Comparison of ENCODE assay signal across 27 cellular contexts in the genomic region with DNA sequence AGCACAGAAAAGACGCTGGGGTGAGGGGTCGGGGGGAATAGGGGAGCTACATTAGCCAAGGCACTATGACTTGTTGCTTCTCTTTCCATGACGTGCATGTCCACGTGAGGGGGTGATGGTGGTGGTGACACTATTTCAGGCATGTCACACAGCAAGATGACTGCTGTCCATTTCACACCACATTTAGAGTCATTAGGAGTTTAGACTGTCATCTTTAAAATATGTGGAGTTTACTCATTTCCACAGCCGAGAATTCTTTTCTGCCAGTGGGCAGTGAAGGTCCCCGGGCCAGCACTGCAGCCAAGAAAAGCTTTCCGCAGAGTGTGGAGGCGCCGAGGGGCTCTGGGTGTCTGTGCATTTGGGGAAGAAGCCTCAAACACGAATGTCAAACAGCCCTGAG. TPM values are rescaled to one million over a fixed set of nuclear protein-coding genes. Genes with fewer than 3 reads are reported as not detected.
DNase-seq lines count a peak whose midpoint lies in the region; ATAC-seq, FAIRE-seq and TF ChIP-seq lines count a peak whose summit lies in the region.
"Had no signal": no experiment of that assay in that cellular context is flagged by ENCODE, and none has a peak within 500 bp of the region (broad histone marks: within the 10 kb centered on the region; RNA-seq: fewer than 3 reads in every experiment).

No MANE protein-coding gene starts in this region.

- H3K4me1 ChIP-seq in HepG2 (ENCODE audit: insufficient read depth, low read length) (peaks cover 62% of the 10 kb centered on the region), right lobe of liver (peaks cover 0 to 15% (median 0%) of the 10 kb centered on the region in 4 donors), adrenal gland (replicated peaks in 1 of 2) (peaks cover 8 to 27% of the 10 kb centered on the region in 2 donors), aorta (ENCODE audit: control insufficient read depth in 1 of 2, insufficient read depth in 2 of 2, low read length in 2 of 2) (no peaks in the 10 kb centered on the region)
- H3K4me1 ChIP-seq: SJSA1, uterus had no signal

- H3K27ac ChIP-seq in HepG2 (ENCODE audit: extremely low read length, insufficient read depth, low read length) (no peak overlapping the region), right lobe of liver (no peak overlapping the region), adrenal gland (no peak overlapping the region), aorta (ENCODE audit: low read depth in 1 of 2, low read length in 2 of 2) (peak overlapping the region in 1 of 2 donors; percentile 72)
- H3K27ac ChIP-seq: psoas muscle, SJSA1, skin epidermis, uterus had no signal

- CTCF ChIA-PET in HepG2 (lab: Yijun Ruan, JAX; ENCODE audit: low intra/inter-chr PET ratio, low total read pairs), result no interaction called here

- H3K4me1 Mint-ChIP-seq in nephron, result peaks cover 8% of the 10 kb centered on the region

- intact Hi-C loops in HepG2 (cut with micrococcal nuclease; ENCODE audit: unreplicated experiment), result no loop called here
- intact Hi-C loops in right lobe of liver (cut with DNase I), result no loop called here
- intact Hi-C loops in adrenal gland (cut with DNase I), result no loop called here
- intact Hi-C loops in aorta (cut with DNase I), result loop anchor here (5.0 kb wide), 3 partner anchors 49 to 129 kb away; no protein-coding TSS in a partner anchor

- TF ChIP-seq EP300 in HepG2 (IDR thresholded peaks at IDR 0.05; ENCODE audit: low read depth in 2 of 2, low read length in 2 of 2) (no peak), HepG2 (CRISPR knock-in tag; IDR thresholded peaks at IDR 0.05; ENCODE audit: borderline replicate concordance) (no peak)

- POLR2A ChIA-PET in HepG2 (lab: Yijun Ruan, JAX), result no interaction called here

- peaks cover 97% of the 10 kb centered on the region for H3K27me3 Mint-ChIP-seq in nephron (ENCODE audit: low read depth)

- no peak overlapping the region for H3K4me3 ChIP-seq in HepG2 (replicated peaks in 1 of 3; ENCODE audit: insufficient read depth in 1 of 3, low read depth in 2 of 3, low read length in 3 of 3)
- no peak overlapping the region for H3K4me3 ChIP-seq in right lobe of liver
- H3K4me3 ChIP-seq in adrenal gland, result no peak overlapping the region
- no peak overlapping the region for H3K4me3 ChIP-seq in aorta (ENCODE audit: low read length in 2 of 2)
- H3K4me3 ChIP-seq: SJSA1, uterus had no signal

- TF ChIP-seq CTCF in HepG2 (CRISPR knock-in tag; IDR thresholded peaks at IDR 0.05), result no peak
- TF ChIP-seq CTCF in right lobe of liver (IDR thresholded peaks at IDR 0.05), result no peak
- TF ChIP-seq CTCF in adrenal gland (IDR thresholded peaks at IDR 0.05), result no peak
- TF ChIP-seq CTCF in nephron (IDR thresholded peaks at IDR 0.05; ENCODE audit: unreplicated experiment in 3 of 3), result no peak

- peak overlapping the region; percentile 51 to 59 (median 52) for H3K4me3 Mint-ChIP-seq in nephron
- H3K4me3 Mint-ChIP-seq: activated T-cell treated with anti-CD3 and anti-CD28 coated beads, Interleukin-2, amount 50 U/mL, for 4 hours had no signal

- H3K79me2 ChIP-seq in HepG2 (ENCODE audit: insufficient read depth, low read length), result no peaks in the 10 kb centered on the region

- no peaks in the 10 kb centered on the region for H3K36me3 ChIP-seq in HepG2 (replicated peaks in 1 of 2; ENCODE audit: control insufficient read depth in 1 of 2, insufficient read depth in 2 of 2, low read length in 2 of 2)
- no peaks in the 10 kb centered on the region for H3K36me3 ChIP-seq in right lobe of liver
- H3K36me3 ChIP-seq in adrenal gland (replicated peaks in 1 of 2), result no peaks in the 10 kb centered on the region
- no peaks in the 10 kb centered on the region for H3K36me3 ChIP-seq in aorta (ENCODE audit: control insufficient read depth in 1 of 2, insufficient read depth in 2 of 2, low read length in 1 of 2)
- H3K36me3 ChIP-seq: SJSA1, uterus had no signal

- FAIRE-seq in HepG2 (lab: Jason Lieb, UNC), result no peak
- FAIRE-seq: GM12878, kidney, RCC 7860 had no signal

- H3K4me2 ChIP-seq in HepG2 (ENCODE audit: low read depth, low read length), result peak overlapping the region; percentile 83

- in situ Hi-C loops in HepG2 (cut with HindIII; ENCODE audit: extremely low pct_ligation_motif_present, low pct_unique_long_range_greater_than_20kb), result no loop called here

- no peak overlapping the region for H3K9ac ChIP-seq in HepG2 (ENCODE audit: insufficient read depth, low read depth, low read length)

- WGBS in HepG2 (ENCODE audit: low lambda C conversion rate), result 27% methylated on average over 10 of the region's 10 CpGs
- WGBS in right lobe of liver (ENCODE audit: insufficient coverage, low coverage, low lambda C conversion rate, missing lambda C conversion rate), result 53% methylated on average over 10 of the region's 10 CpGs
- 51 to 58% (median 51%) methylated on average over 10 of the region's 10 CpGs for WGBS in adrenal gland, 4 donors
- 4 to 7% methylated on average over 10 of the region's 10 CpGs for WGBS in aorta, 2 donors

- H3K27me3 ChIP-seq in HepG2 (ENCODE audit: control insufficient read depth in 1 of 2, insufficient read depth in 2 of 2, low read length in 2 of 2) (peaks cover 5 to 54% of the 10 kb centered on the region in 2 experiments), right lobe of liver (peaks cover 0 to 7% of the 10 kb centered on the region in 2 donors), adrenal gland (peaks cover 33% of the 10 kb centered on the region), aorta (ENCODE audit: control insufficient read depth in 1 of 2, insufficient read depth in 2 of 2, low read length in 1 of 2) (no peaks in the 10 kb centered on the region)

- H3K36me3 Mint-ChIP-seq in nephron (ENCODE audit: low read depth), result no peaks in the 10 kb centered on the region

- H4K20me1 ChIP-seq in HepG2 (ENCODE audit: insufficient read depth, low read length), result no peaks in the 10 kb centered on the region

- no peak for TF ChIP-seq RAD21 in HepG2 (CRISPR knock-in tag; IDR thresholded peaks at IDR 0.05)

- TF ChIP-seq POLR2A in HepG2 (IDR thresholded peaks at IDR 0.05; ENCODE audit: insufficient read depth in 1 of 2, low read depth in 2 of 2, low read length in 2 of 2) (no peak), right lobe of liver (IDR thresholded peaks at IDR 0.05) (no peak), adrenal gland (IDR thresholded peaks at IDR 0.05) (no peak)

- H2AFZ ChIP-seq in HepG2 (ENCODE audit: low read length), result no peak overlapping the region

- H3K27ac Mint-ChIP-seq in nephron, result no peak overlapping the region

- no TSS peak for BruUV-seq in HepG2 (replicated peaks; lab: Mats Ljungman, UMichigan)

- H3K9me3 ChIP-seq in HepG2 (ENCODE audit: low read length), result no peaks in the 10 kb centered on the region
- H3K9me3 ChIP-seq in right lobe of liver, result no peaks in the 10 kb centered on the region
- H3K9me3 ChIP-seq in adrenal gland (replicated peaks in 1 of 3), result no peaks in the 10 kb centered on the region
- H3K9me3 ChIP-seq in aorta (ENCODE audit: control insufficient read depth, low read length), result no peaks in the 10 kb centered on the region
- H3K9me3 ChIP-seq: psoas muscle, SJSA1, uterus had no signal

- H3K9me3 Mint-ChIP-seq in nephron, result no peaks in the 10 kb centered on the region
- H3K9me3 Mint-ChIP-seq: activated T-cell treated with anti-CD3 and anti-CD28 coated beads, Interleukin-2, amount 50 U/mL, for 4 hours had no signal

- DNase-seq in HepG2 (ENCODE audit: low spot score) (no peak), right lobe of liver (no peak), adrenal gland (peak in 4 of 7 donors; percentile 11 to 63 (median 22)), aorta (peak; percentile 60 to 83), COLO829 (ENCODE audit: low spot score) (no peak)
- DNase-seq: activated CD4-positive, alpha-beta T cell treated with anti-CD3 and anti-CD28 coated beads for 48 hours; activated naive CD4-positive, alpha-beta T cell treated with Interleukin-2 at 50 U/mL for 16 hours; activated T-cell treated with anti-CD3 and anti-CD28 coated beads, Interleukin-2, amount 50 U/mL, for 4 hours; amniotic stem cell; DMS79 treated with DMSO at 0.1 percent for 48 hours; dorsolateral prefrontal cortex; kidney; NCI-H1436 treated with DMSO at 0.1 percent for 48 hours; NCI-H510A; psoas muscle; stimulated activated CD4-positive, alpha-beta T cell treated with anti-CD3 and anti-CD28 coated beads, Interleukin-1b, Interleukin-23, amount 100 ng/mL, for 48 hours; uterus had no signal

- ATAC-seq in HepG2 (no peak), right lobe of liver (no peak), aorta (ENCODE audit: low FRiP score) (no peak), SK-N-SH treated with all-trans-retinoic acid at 6 μM for 48 hours (no peak), HG03354 (IDR thresholded peaks at IDR 0.05; ENCODE audit: poor library complexity, severe bottlenecking, unreplicated experiment) (no peak)
- ATAC-seq: HCT116 had no signal

TF ChIP-seq in SK-N-SH treated with all-trans-retinoic acid at 6 μM for 48 hours, 23 proteins besides CTCF, POLR2A, EP300 and RAD21 (continues in another document):
- no peak for TF ChIP-seq BACH2 (CRISPR knock-in tag; IDR thresholded peaks at IDR 0.05; ENCODE audit: borderline replicate concordance)
- no peak for TF ChIP-seq ZNF70 (CRISPR knock-in tag; IDR thresholded peaks at IDR 0.05)

RNA-seq across cellular contexts. Expression of gene DGKG, which starts 1.0 kb away (rescaled TPM):
- total RNA-seq in HepG2 (2016; rRNA removed; fragmentation: Illumina TruSeq; extraction: Trizol) (6.2 and 10.2 TPM in 2 replicates), right lobe of liver (1 to 10 TPM; 1.5 to 3.6 (median 2.0) TPM), adrenal gland (10 to 100 TPM; 16.0 to 43.7 (median 29.3) TPM), aorta (10 to 100 TPM; 12.8 to 37.1 TPM)
- 7.1 TPM in 2 replicates for total RNA-seq in HepG2 (2016; cell fraction: cytosol; rRNA removed; fragmentation: Illumina TruSeq; extraction: Trizol; ENCODE audit: low read depth)
- total RNA-seq in HepG2 (2016; cell fraction: insoluble cytoplasmic fraction; rRNA removed; fragmentation: Illumina TruSeq; extraction: Trizol), result 6.5 and 10.7 TPM in 2 replicates
- 7.4 and 9.0 TPM in 2 replicates for total RNA-seq in HepG2 (2016; cell fraction: membrane; rRNA removed; fragmentation: Illumina TruSeq; extraction: Trizol)
- total RNA-seq in HepG2 (2016; cell fraction: nucleus; rRNA removed; fragmentation: Illumina TruSeq; extraction: Trizol), result 6.0 and 6.2 TPM in 2 replicates
- polyA plus RNA-seq in HepG2 (2011; rRNA removed) (3.1 and 3.8 TPM in 2 replicates), adrenal gland (10 to 100 TPM in 1 of 3 donors, 1 to 10 TPM in 2; 2.9 to 40.3 (median 4.3) TPM), aorta (1 to 10 TPM in 1 of 2 donors, under 1 TPM in 1; 0.95 to 1.9 TPM)
- 3.0 and 3.5 TPM in 2 replicates for polyA plus RNA-seq in HepG2 (2011; cell fraction: cytosol; rRNA removed)
- 2.5 and 3.9 TPM in 2 replicates for polyA plus RNA-seq in HepG2 (2011; cell fraction: nucleus; rRNA removed)
- 3.7 and 6.9 TPM in 2 replicates for polyA plus RNA-seq in HepG2 (2012)
- 2.6 and 3.2 TPM in 2 replicates for polyA plus RNA-seq in HepG2 (2016; cell fraction: cytosol; fragmentation: Illumina TruSeq; extraction: Trizol; ENCODE audit: low read depth)
- polyA plus RNA-seq in HepG2 (2016; cell fraction: insoluble cytoplasmic fraction; fragmentation: Illumina TruSeq; extraction: Trizol; ENCODE audit: low read depth), result 7.5 and 8.9 TPM in 2 replicates
- 4.2 and 5.5 TPM in 2 replicates for polyA plus RNA-seq in HepG2 (2016; cell fraction: membrane; fragmentation: Illumina TruSeq; extraction: Trizol; ENCODE audit: low read depth)
- polyA plus RNA-seq in HepG2 (2016; cell fraction: nucleus; fragmentation: Illumina TruSeq; extraction: Trizol; ENCODE audit: insufficient read depth, low read depth), result 2.1 and 4.9 TPM in 2 replicates
- polyA minus RNA-seq in HepG2 (2011; rRNA and poly(A)+ RNA removed; ENCODE audit: low replicate concordance), result 6.4 TPM in 1 of 2 replicates, not detected in the other
- 3.3 and 4.8 TPM in 2 replicates for polyA minus RNA-seq in HepG2 (2011; cell fraction: cytosol; rRNA and poly(A)+ RNA removed)
- polyA minus RNA-seq in HepG2 (2011; cell fraction: nucleus; rRNA and poly(A)+ RNA removed), result 9.3 and 13.4 TPM in 2 replicates
- total RNA-seq: MCF 10A had no signal
- polyA plus RNA-seq: BJ had no signal

Comparison
In these comparisons a context has a peak if more than half of its experiments do, and no peak if none do; other contexts are left out.
1. DNase-seq: peak in adrenal gland (4 of 7) and aorta (2 of 2); none in HepG2 (single experiment), right lobe of liver (0 of 3) and COLO829 (single experiment).
2. intact Hi-C loops: an anchor here in aorta (5.0 kb wide); none called in HepG2, right lobe of liver and adrenal gland.